20 cellular contexts compared by ENCODE assay signal in genomic region chr12:24015771-24016170, GRCh38.
"Had no signal": no experiment of that assay in that cellular context is flagged by ENCODE, and none has a peak within 500 bp of the region (broad histone marks: within the 10 kb centered on the region; RNA-seq: fewer than 3 reads in every experiment).

No MANE protein-coding gene starts in this region.

- H3K27ac Mint-ChIP-seq: activated naive CD8-positive, alpha-beta T cell treated with anti-CD3 and anti-CD28 coated beads for 36 hours; activated T-cell treated with anti-CD3 and anti-CD28 coated beads, Interleukin-2, amount 50 U/mL, for 24 hours; activated T-helper 17 cell treated with anti-CD3 and anti-CD28 coated beads, Interleukin-2, amount 50 U/mL, for 72 hours; natural killer cell treated with Interleukin-12 subunit alpha and Interleukin-12 subunit beta and Interleukin-15 and Interleukin-18, amount 100 ng/mL, for 72 hours; stimulated activated naive B cell treated with anti-CD40 and anti-IgM and Interleukin-4, amounts not matched to agents 10 μg/mL and 1 μg/mL and 100 μg/mL, for 72 hours; WTC11 had no signal

- ATAC-seq: activated T-helper 17 cell treated with anti-CD3 and anti-CD28 coated beads, Interleukin-2, amount 50 U/mL, for 72 hours; natural killer cell treated with Interleukin-12 subunit alpha and Interleukin-12 subunit beta and Interleukin-15 and Interleukin-18, amount 100 ng/mL, for 72 hours; stimulated activated naive B cell treated with anti-CD40 and anti-IgM and Interleukin-4, amounts not matched to agents 10 μg/mL and 1 μg/mL and 100 μg/mL, for 72 hours had no signal

- H3K4me1 Mint-ChIP-seq: activated naive CD8-positive, alpha-beta T cell treated with anti-CD3 and anti-CD28 coated beads for 36 hours; activated T-helper 17 cell treated with anti-CD3 and anti-CD28 coated beads, Interleukin-2, amount 50 U/mL, for 72 hours; central memory CD8-positive, alpha-beta T cell; stimulated activated naive B cell treated with anti-CD40 and anti-IgM and Interleukin-4, amounts not matched to agents 10 μg/mL and 1 μg/mL and 100 μg/mL, for 72 hours had no signal

- H3K27me3 ChIP-seq: breast epithelium, testis had no signal

- H3K9me3 ChIP-seq: breast epithelium, left ventricle myocardium inferior, testis had no signal

- H3K36me3 ChIP-seq: breast epithelium, left ventricle myocardium inferior had no signal

- DNase-seq: activated CD4-positive, alpha-beta T cell treated with anti-CD3 and anti-CD28 coated beads, Interleukin-2, amount 50 U/mL, for 4 hours; activated CD8-positive, alpha-beta memory T cell treated with anti-CD3 and anti-CD28 coated beads for 24 hours; activated CD8-positive, alpha-beta memory T cell treated with anti-CD3 and anti-CD28 coated beads, Interleukin-2, amount 50 U/mL, for 4 hours; activated naive CD8-positive, alpha-beta T cell treated with anti-CD3 and anti-CD28 coated beads for 36 hours; activated T-cell treated with anti-CD3 and anti-CD28 coated beads, Interleukin-2, amount 50 U/mL, for 24 hours; left ventricle myocardium inferior; mammary epithelial cell; occipital lobe; stimulated activated CD4-positive, alpha-beta T cell treated with anti-CD3 and anti-CD28 coated beads, Interleukin-2, amount 100 ng/mL, for 48 hours; stimulated activated CD8-positive, alpha-beta memory T cell treated with anti-CD3 and anti-CD28 coated beads, Interleukin-4, amount 100 ng/mL, for 48 hours; stimulated activated naive B cell treated with anti-CD40 and anti-IgM and Interleukin-4, amounts not matched to agents 10 μg/mL and 1 μg/mL and 100 μg/mL, for 72 hours; T-helper 9 cell; testis had no signal

- H3K4me1 ChIP-seq: breast epithelium, left ventricle myocardium inferior, testis had no signal

- H3K9me3 Mint-ChIP-seq: activated T-cell treated with anti-CD3 and anti-CD28 coated beads, Interleukin-2, amount 50 U/mL, for 24 hours; WTC11 had no signal

- FAIRE-seq: astrocyte, colon had no signal

- H3K36me3 Mint-ChIP-seq: activated naive CD8-positive, alpha-beta T cell treated with anti-CD3 and anti-CD28 coated beads for 36 hours; natural killer cell treated with Interleukin-12 subunit alpha and Interleukin-12 subunit beta and Interleukin-15 and Interleukin-18, amount 100 ng/mL, for 72 hours; stimulated activated naive B cell treated with anti-CD40 and anti-IgM and Interleukin-4, amounts not matched to agents 10 μg/mL and 1 μg/mL and 100 μg/mL, for 72 hours; WTC11 had no signal

- H3K27ac ChIP-seq: breast epithelium, left ventricle myocardium inferior, testis had no signal

- H3K4me3 ChIP-seq: breast epithelium, left ventricle myocardium inferior, testis had no signal

- H3K27me3 Mint-ChIP-seq: activated naive CD8-positive, alpha-beta T cell treated with anti-CD3 and anti-CD28 coated beads for 36 hours; activated T-cell treated with anti-CD3 and anti-CD28 coated beads, Interleukin-2, amount 50 U/mL, for 24 hours; activated T-helper 17 cell treated with anti-CD3 and anti-CD28 coated beads, Interleukin-2, amount 50 U/mL, for 72 hours; central memory CD8-positive, alpha-beta T cell; natural killer cell treated with Interleukin-12 subunit alpha and Interleukin-12 subunit beta and Interleukin-15 and Interleukin-18, amount 100 ng/mL, for 72 hours; stimulated activated naive B cell treated with anti-CD40 and anti-IgM and Interleukin-4, amounts not matched to agents 10 μg/mL and 1 μg/mL and 100 μg/mL, for 72 hours had no signal

- H3K4me3 Mint-ChIP-seq: activated naive CD8-positive, alpha-beta T cell treated with anti-CD3 and anti-CD28 coated beads for 36 hours; activated T-cell treated with anti-CD3 and anti-CD28 coated beads, Interleukin-2, amount 50 U/mL, for 24 hours; activated T-helper 17 cell treated with anti-CD3 and anti-CD28 coated beads, Interleukin-2, amount 50 U/mL, for 72 hours; central memory CD8-positive, alpha-beta T cell; natural killer cell treated with Interleukin-12 subunit alpha and Interleukin-12 subunit beta and Interleukin-15 and Interleukin-18, amount 100 ng/mL, for 72 hours; stimulated activated naive B cell treated with anti-CD40 and anti-IgM and Interleukin-4, amounts not matched to agents 10 μg/mL and 1 μg/mL and 100 μg/mL, for 72 hours; WTC11 had no signal
